In the genomic region with DNA sequence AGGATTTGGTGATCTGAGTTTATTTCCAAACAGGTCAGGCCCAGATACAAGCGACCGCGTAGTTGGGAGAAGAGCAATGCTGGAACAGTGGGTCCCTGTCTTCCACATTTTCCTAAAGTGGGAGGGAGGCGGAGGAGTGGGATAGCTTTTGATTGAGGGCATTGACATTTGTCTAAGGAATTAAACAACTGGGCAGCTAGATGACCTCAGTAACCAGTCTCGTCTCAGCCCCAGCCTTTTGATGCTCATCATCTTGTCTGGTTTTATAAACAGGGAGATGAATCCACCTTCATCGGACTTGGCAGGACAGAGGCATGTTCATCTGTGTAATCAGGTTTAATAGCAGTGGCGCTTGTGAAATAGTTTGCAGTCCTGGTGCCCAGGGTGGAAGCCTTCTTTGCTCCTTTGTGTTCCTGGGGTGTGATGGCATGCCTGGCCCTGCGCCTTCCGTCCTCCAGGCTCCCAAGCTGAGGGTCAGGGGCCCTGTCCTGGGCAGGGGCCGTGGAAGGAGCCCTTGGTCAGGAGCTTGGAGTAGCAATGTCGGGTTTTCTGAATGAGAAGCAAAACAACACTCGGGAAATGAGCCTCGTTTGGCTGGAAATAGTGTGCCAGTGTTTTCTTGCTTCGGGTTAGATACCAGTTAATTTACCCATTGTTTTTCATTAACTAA, we compare ENCODE assay signal across 17 cellular contexts.
DNase-seq lines count a peak whose midpoint lies in the region; ATAC-seq, FAIRE-seq and TF ChIP-seq lines count a peak whose summit lies in the region.
"Had no signal": no experiment of that assay in that cellular context is flagged by ENCODE, and none has a peak within 500 bp of the region (broad histone marks: within the 10 kb centered on the region; RNA-seq: fewer than 3 reads in every experiment).

No MANE protein-coding gene starts in this region.

- H3K79me1 ChIP-seq in neuronal stem cell (ENCODE audit: low read depth, low read length): no peaks in the 10 kb centered on the region

- H3K4me2 ChIP-seq in HepG2 (ENCODE audit: low read depth, low read length) (no peak overlapping the region), neuronal stem cell (ENCODE audit: insufficient read depth, low read length, poor library complexity, severe bottlenecking) (no peak overlapping the region)
- H3K4me2 ChIP-seq: SK-N-SH had no signal

- DNase-seq in right lobe of liver (no peak), HepG2 (ENCODE audit: low spot score) (no peak), caudate nucleus (lab: John Stamatoyannopoulos, UW) (no peak), neuronal stem cell (ENCODE audit: low spot score) (no peak), SK-N-DZ (ENCODE audit: low spot score) (no peak), CD1c-positive myeloid dendritic cell (ENCODE audit: extremely low spot score) (no peak)
- DNase-seq: C1 segment of cervical spinal cord, GDM1, NCI-H1105, NCI-H2081, NCI-H510A, NCI-H748 treated with DMSO at 0.1 percent for 48 hours, SHP77, SK-N-SH had no signal

- TF ChIP-seq EP300 in HepG2 (IDR thresholded peaks at IDR 0.05; ENCODE audit: low read depth in 2 of 2, low read length in 2 of 2) (no peak), HepG2 (CRISPR knock-in tag; IDR thresholded peaks at IDR 0.05; ENCODE audit: borderline replicate concordance) (no peak)

- intact Hi-C loops in right lobe of liver (cut with DNase I) (no loop called here), HepG2 (cut with micrococcal nuclease; ENCODE audit: unreplicated experiment) (no loop called here)

- H3K23ac ChIP-seq in neuronal stem cell (ENCODE audit: low read depth, low read length, poor library complexity): no peak overlapping the region

- H3K79me2 ChIP-seq in HepG2 (ENCODE audit: insufficient read depth, low read length): no peaks in the 10 kb centered on the region

- H3K4me1 ChIP-seq in right lobe of liver (peaks cover 0 to 12% (median 5%) of the 10 kb centered on the region in 4 donors), HepG2 (ENCODE audit: insufficient read depth, low read length) (peaks cover 45% of the 10 kb centered on the region), neuronal stem cell (ENCODE audit: control insufficient read depth in 2 of 2, insufficient read depth in 1 of 2, low read depth in 1 of 2, low read length in 2 of 2) (no peaks in the 10 kb centered on the region)
- H3K4me1 ChIP-seq: HAP-1 had no signal

- H3K18ac ChIP-seq in neuronal stem cell (ENCODE audit: low read length): peak overlapping the region; percentile 72

- H3K27ac ChIP-seq in right lobe of liver (no peak overlapping the region), HepG2 (ENCODE audit: extremely low read length, insufficient read depth, low read length) (no peak overlapping the region), caudate nucleus (ENCODE audit: low read depth, low read length) (peak overlapping the region; percentile 26), neuronal stem cell (replicated peaks; ENCODE audit: low read length) (no peak overlapping the region)

- no peak overlapping the region for H2BK120ac ChIP-seq in neuronal stem cell (ENCODE audit: low read depth, low read length)

- no TSS peak for BruUV-seq in HepG2 (replicated peaks; lab: Mats Ljungman, UMichigan)

- no peaks in the 10 kb centered on the region for H4K20me1 ChIP-seq in HepG2 (ENCODE audit: insufficient read depth, low read length)

- CTCF ChIA-PET in HepG2 (lab: Yijun Ruan, JAX; ENCODE audit: low intra/inter-chr PET ratio, low total read pairs): no interaction called here

- H3K4ac ChIP-seq in neuronal stem cell (ENCODE audit: low read length): no peak overlapping the region

- no peak overlapping the region for H4K8ac ChIP-seq in neuronal stem cell (ENCODE audit: low read depth, low read length)

- H3K27me3 ChIP-seq in right lobe of liver: no peaks in the 10 kb centered on the region
- no peaks in the 10 kb centered on the region for H3K27me3 ChIP-seq in HepG2 (ENCODE audit: control insufficient read depth in 1 of 2, insufficient read depth in 2 of 2, low read length in 2 of 2)
- no peaks in the 10 kb centered on the region for H3K27me3 ChIP-seq in neuronal stem cell (ENCODE audit: control insufficient read depth in 3 of 3, insufficient read depth in 3 of 3, low read depth in 1 of 3, low read length in 3 of 3)

- WGBS in right lobe of liver (ENCODE audit: insufficient coverage, low coverage, low lambda C conversion rate, missing lambda C conversion rate): 63% methylated on average over 11 of the region's 14 CpGs
- WGBS in HepG2 (ENCODE audit: low lambda C conversion rate): 83% methylated on average over 11 of the region's 14 CpGs
- WGBS in neuronal stem cell (ENCODE audit: extremely low coverage in 2 of 2, insufficient read length in 2 of 2, insufficient replicate concordance in 1 of 2), 2 donors: no CpG with 5 or more reads among the region's 14 CpGs

- no peaks in the 10 kb centered on the region for H3K9me3 ChIP-seq in right lobe of liver
- H3K9me3 ChIP-seq in HepG2 (ENCODE audit: low read length): no peaks in the 10 kb centered on the region
- H3K9me3 ChIP-seq in neuronal stem cell (replicated peaks in 1 of 2; ENCODE audit: control insufficient read depth in 2 of 2, insufficient read depth in 1 of 2, low read depth in 1 of 2, low read length in 2 of 2): no peaks in the 10 kb centered on the region
- H3K9me3 ChIP-seq: HAP-1, SK-N-SH had no signal

- no peak overlapping the region for H2BK12ac ChIP-seq in neuronal stem cell (ENCODE audit: low read length)

- no peak for FAIRE-seq in HepG2 (lab: Jason Lieb, UNC)
- FAIRE-seq: RCC 7860 had no signal

- in situ Hi-C loops in HepG2 (cut with HindIII; ENCODE audit: extremely low pct_ligation_motif_present, low pct_unique_long_range_greater_than_20kb): loop anchor here (10.0 kb wide), 1 partner anchor 308 kb away; no protein-coding TSS in a partner anchor

- TF ChIP-seq CTCF in right lobe of liver (IDR thresholded peaks at IDR 0.05): no peak
- TF ChIP-seq CTCF in HepG2 (CRISPR knock-in tag; IDR thresholded peaks at IDR 0.05): no peak

- no peak overlapping the region for H2AK5ac ChIP-seq in neuronal stem cell (ENCODE audit: low read depth, low read length)

- TF ChIP-seq POLR2A in right lobe of liver (IDR thresholded peaks at IDR 0.05) (no peak), HepG2 (IDR thresholded peaks at IDR 0.05; ENCODE audit: insufficient read depth in 1 of 2, low read depth in 2 of 2, low read length in 2 of 2) (no peak)

- H3K9ac ChIP-seq in HepG2 (ENCODE audit: insufficient read depth, low read depth, low read length) (no peak overlapping the region), neuronal stem cell (ENCODE audit: low read depth, low read length, poor library complexity) (no peak overlapping the region)
- H3K9ac ChIP-seq: SK-N-SH had no signal

- ATAC-seq in right lobe of liver: peak; percentile 54 to 68 (median 64)
- no peak for ATAC-seq in HepG2
- no peak for ATAC-seq in HG02678 (IDR thresholded peaks at IDR 0.05; ENCODE audit: unreplicated experiment)

- H3K36me3 ChIP-seq in right lobe of liver (no peaks in the 10 kb centered on the region), HepG2 (replicated peaks in 1 of 2; ENCODE audit: control insufficient read depth in 1 of 2, insufficient read depth in 2 of 2, low read length in 2 of 2) (no peaks in the 10 kb centered on the region), neuronal stem cell (replicated peaks in 1 of 2; ENCODE audit: control insufficient read depth in 2 of 2, insufficient read depth in 2 of 2, low read length in 2 of 2) (no peaks in the 10 kb centered on the region)
- H3K36me3 ChIP-seq: HAP-1 had no signal

- no peak for TF ChIP-seq RAD21 in HepG2 (CRISPR knock-in tag; IDR thresholded peaks at IDR 0.05)

- no peak overlapping the region for H2BK15ac ChIP-seq in neuronal stem cell (ENCODE audit: low read length)

- POLR2A ChIA-PET in HepG2 (lab: Yijun Ruan, JAX): no interaction called here

- H4K91ac ChIP-seq in neuronal stem cell (ENCODE audit: low read depth, low read length, poor library complexity): no peak overlapping the region

- H2BK5ac ChIP-seq in neuronal stem cell (ENCODE audit: low read length): no peak overlapping the region

- H2AFZ ChIP-seq in HepG2 (ENCODE audit: low read length) (no peak overlapping the region), neuronal stem cell (ENCODE audit: low read length) (no peak overlapping the region)

- H3K14ac ChIP-seq in neuronal stem cell (ENCODE audit: low read length): no peak overlapping the region

- H3K4me3 ChIP-seq in right lobe of liver (no peak overlapping the region), HepG2 (replicated peaks in 1 of 3; ENCODE audit: insufficient read depth in 1 of 3, low read depth in 2 of 3, low read length in 3 of 3) (no peak overlapping the region), neuronal stem cell (ENCODE audit: low read length in 2 of 2) (no peak overlapping the region)
- H3K4me3 ChIP-seq: HAP-1 had no signal

TF ChIP-seq in HepG2, 621 proteins besides CTCF, POLR2A, EP300 and RAD21 (continues in another document):
- no peak for TF ChIP-seq TCF7L2 (IDR thresholded peaks at IDR 0.05; ENCODE audit: low read depth, low read length)
- TF ChIP-seq NFATC3 (CRISPR knock-in tag; IDR thresholded peaks at IDR 0.05): no peak
- no peak for TF ChIP-seq RBM22 (optimal IDR thresholded peaks at IDR 0.05; ENCODE audit: low read length)
- TF ChIP-seq, protein P1, sequence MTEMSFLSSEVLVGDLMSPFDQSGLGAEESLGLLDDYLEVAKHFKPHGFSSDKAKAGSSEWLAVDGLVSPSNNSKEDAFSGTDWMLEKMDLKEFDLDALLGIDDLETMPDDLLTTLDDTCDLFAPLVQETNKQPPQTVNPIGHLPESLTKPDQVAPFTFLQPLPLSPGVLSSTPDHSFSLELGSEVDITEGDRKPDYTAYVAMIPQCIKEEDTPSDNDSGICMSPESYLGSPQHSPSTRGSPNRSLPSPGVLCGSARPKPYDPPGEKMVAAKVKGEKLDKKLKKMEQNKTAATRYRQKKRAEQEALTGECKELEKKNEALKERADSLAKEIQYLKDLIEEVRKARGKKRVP (CRISPR knock-in tag; IDR thresholded peaks at IDR 0.05): no peak
- no peak for TF ChIP-seq ZNF44 (CRISPR knock-in tag; IDR thresholded peaks at IDR 0.05)
- TF ChIP-seq NFIB (CRISPR knock-in tag; IDR thresholded peaks at IDR 0.05; ENCODE audit: borderline replicate concordance): no peak

Comparison
In these comparisons a context has a peak if more than half of its experiments do, and no peak if none do; other contexts are left out.
1. ATAC-seq: peak in right lobe of liver (4 of 4); none in HepG2 (single experiment) and HG02678 (single experiment).